Comparison of ENCODE assay signal across 22 cellular contexts in genomic region chr3:135197856-135198255, GRCh38.
DNase-seq lines count a peak whose midpoint lies in the region; ATAC-seq, FAIRE-seq and TF ChIP-seq lines count a peak whose summit lies in the region.
"Had no signal": no experiment of that assay in that cellular context is flagged by ENCODE, and none has a peak within 500 bp of the region (broad histone marks: within the 10 kb centered on the region; RNA-seq: fewer than 3 reads in every experiment).

No MANE protein-coding gene starts in this region.

- H3K27ac ChIP-seq in HepG2 (ENCODE audit: extremely low read length, insufficient read depth, low read length) (no peak overlapping the region), right lobe of liver (no peak overlapping the region), OCI-LY3 (ENCODE audit: low read length) (peak overlapping the region; percentile 75; the same call in 1 of the 2 replicates), K562 (ENCODE audit: extremely low read depth, low read depth, low read length) (no peak overlapping the region)
- H3K27ac ChIP-seq: 22Rv1, BLaER1 had no signal

- in situ Hi-C loops in HepG2 (cut with HindIII; ENCODE audit: extremely low pct_ligation_motif_present, low pct_unique_long_range_greater_than_20kb) (no loop called here), K562 (cut with MboI) (no loop called here)

- CTCF ChIA-PET in HepG2 (lab: Yijun Ruan, JAX; ENCODE audit: low intra/inter-chr PET ratio, low total read pairs), result no interaction called here
- CTCF ChIA-PET in K562 (lab: Yijun Ruan, JAX; ENCODE audit: low intra/inter-chr PET ratio), result no interaction called here

- peaks cover 5% of the 10 kb centered on the region for H3K4me1 Mint-ChIP-seq in HFFc6 (ENCODE audit: low read depth)
- H3K4me1 Mint-ChIP-seq: CD14-positive monocyte; CD4-positive, alpha-beta memory T cell; CD4-positive, CD25-positive, alpha-beta regulatory T cell; CD8-positive, alpha-beta memory T cell had no signal

- no peaks in the 10 kb centered on the region for H4K20me1 ChIP-seq in HepG2 (ENCODE audit: insufficient read depth, low read length)
- H4K20me1 ChIP-seq in OCI-LY3 (ENCODE audit: insufficient read depth, low read length), result peaks cover 46% of the 10 kb centered on the region
- H4K20me1 ChIP-seq in K562 (replicated peaks; ENCODE audit: control insufficient read depth, insufficient read depth, low read length), result no peaks in the 10 kb centered on the region
- H4K20me1 ChIP-seq: BLaER1 had no signal

- no peak for ATAC-seq in HepG2
- no peak for ATAC-seq in right lobe of liver
- ATAC-seq in K562, result no peak
- ATAC-seq in GM19452 (IDR thresholded peaks at IDR 0.05; ENCODE audit: unreplicated experiment), result no peak

- intact Hi-C loops in HepG2 (cut with micrococcal nuclease; ENCODE audit: unreplicated experiment), result no loop called here
- intact Hi-C loops in right lobe of liver (cut with DNase I), result no loop called here
- intact Hi-C loops in K562 (cut with micrococcal nuclease), result no loop called here

- 0 out of 5 replicates have a peak, but pooled peaks cover 0 to 2% of the 10 kb centered on the region in 2 experiments for H3K27me3 ChIP-seq in HepG2 (ENCODE audit: control insufficient read depth in 1 of 2, insufficient read depth in 2 of 2, low read length in 2 of 2)
- no peaks in the 10 kb centered on the region for H3K27me3 ChIP-seq in right lobe of liver
- H3K27me3 ChIP-seq in OCI-LY3 (ENCODE audit: low read depth, low read length), result no peaks in the 10 kb centered on the region
- H3K27me3 ChIP-seq in K562 (ENCODE audit: control insufficient read depth in 2 of 2, insufficient read depth in 2 of 2, low read length in 2 of 2), result no peaks in the 10 kb centered on the region
- H3K27me3 ChIP-seq: BE2C, BLaER1 had no signal

- DNase-seq in HepG2 (ENCODE audit: low spot score), result no peak
- no peak for DNase-seq in right lobe of liver
- no peak for DNase-seq in K562 (ENCODE audit: extremely low read depth in 1 of 4, low spot score in 3 of 4)
- no peak for DNase-seq in HFFc6
- DNase-seq: ACHN; C1 segment of cervical spinal cord; CD4-positive, alpha-beta memory T cell; CD4-positive, CD25-positive, alpha-beta regulatory T cell; CD8-positive, alpha-beta memory T cell; COR-L47; DMS 273 treated with DMSO at 0.1 percent for 48 hours; DMS79; DND-41; EL had no signal

- TF ChIP-seq EP300 in HepG2 (IDR thresholded peaks at IDR 0.05; ENCODE audit: low read depth in 2 of 2, low read length in 2 of 2) (no peak), HepG2 (CRISPR knock-in tag; IDR thresholded peaks at IDR 0.05; ENCODE audit: borderline replicate concordance) (no peak), K562 (IDR thresholded peaks at IDR 0.05; ENCODE audit: low read length) (no peak)

- H3K4me2 ChIP-seq in HepG2 (ENCODE audit: low read depth, low read length) (no peak overlapping the region), OCI-LY3 (ENCODE audit: low read length) (no peak overlapping the region; the same call in 1 of the 2 replicates), K562 (ENCODE audit: insufficient read depth, low read length) (no peak overlapping the region)
- H3K4me2 ChIP-seq: BLaER1 had no signal

- H3K9me3 ChIP-seq in HepG2 (ENCODE audit: low read length) (no peaks in the 10 kb centered on the region), right lobe of liver (no peaks in the 10 kb centered on the region), OCI-LY3 (ENCODE audit: insufficient read depth, low read length) (no peaks in the 10 kb centered on the region), K562 (replicated peaks; ENCODE audit: control insufficient read depth, insufficient read depth, low read depth, low read length) (no peaks in the 10 kb centered on the region)
- H3K9me3 ChIP-seq: BE2C, BLaER1 had no signal

- WGBS in HepG2 (ENCODE audit: low lambda C conversion rate), result 2% methylated on average over 3 of the region's 3 CpGs
- whole genome bisulfite sequencing in right lobe of liver (ENCODE audit: insufficient coverage, low coverage, low lambda C conversion rate, missing lambda C conversion rate), result 69% methylated on average over 3 of the region's 3 CpGs
- WGBS in K562 (ENCODE audit: insufficient coverage, low coverage, missing lambda C conversion rate), result 0% methylated on average over 3 of the region's 3 CpGs

- no peaks in the 10 kb centered on the region; the same call in none of the 2 replicates for H3K27me3 Mint-ChIP-seq in HFFc6 (ENCODE audit: insufficient read depth)
- H3K27me3 Mint-ChIP-seq: CD4-positive, alpha-beta memory T cell; CD4-positive, CD25-positive, alpha-beta regulatory T cell; CD8-positive, alpha-beta memory T cell had no signal

- no peaks in the 10 kb centered on the region for H3K36me3 ChIP-seq in HepG2 (replicated peaks in 1 of 2; ENCODE audit: control insufficient read depth in 1 of 2, insufficient read depth in 2 of 2, low read length in 2 of 2)
- H3K36me3 ChIP-seq in right lobe of liver, result no peaks in the 10 kb centered on the region
- peaks cover 81% of the 10 kb centered on the region for H3K36me3 ChIP-seq in OCI-LY3 (replicated peaks; ENCODE audit: low read depth, low read length)
- no peaks in the 10 kb centered on the region for H3K36me3 ChIP-seq in K562 (ENCODE audit: control insufficient read depth, insufficient read depth, low read length)
- H3K36me3 ChIP-seq: BE2C, BLaER1 had no signal

- FAIRE-seq in HepG2 (lab: Jason Lieb, UNC) (no peak), K562 (lab: Jason Lieb, UNC) (no peak)
- FAIRE-seq: GM12878, GM12892 had no signal

- no peak for TF ChIP-seq POLR2A in HepG2 (IDR thresholded peaks at IDR 0.05; ENCODE audit: insufficient read depth in 1 of 2, low read depth in 2 of 2, low read length in 2 of 2)
- TF ChIP-seq POLR2A in right lobe of liver (IDR thresholded peaks at IDR 0.05), result no peak
- TF ChIP-seq POLR2A in K562 (conservative IDR thresholded peaks at IDR 0.05), result no peak

- BruUV-seq in HepG2 (replicated peaks; lab: Mats Ljungman, UMichigan) (no TSS peak), K562 (replicated peaks; lab: Mats Ljungman, UMichigan) (no TSS peak)

- TF ChIP-seq RAD21 in HepG2 (CRISPR knock-in tag; IDR thresholded peaks at IDR 0.05) (no peak), K562 (CRISPR knock-in tag; conservative IDR thresholded peaks at IDR 0.05 in 1 of 2, IDR thresholded peaks at IDR 0.05 in 1 of 2) (no peak)

- POLR2A ChIA-PET in HepG2 (lab: Yijun Ruan, JAX), result no interaction called here
- POLR2A ChIA-PET in K562 (lab: Yijun Ruan, JAX), result no interaction called here

- H3K36me3 Mint-ChIP-seq in HFFc6 (ENCODE audit: low read depth), result no peaks in the 10 kb centered on the region
- H3K36me3 Mint-ChIP-seq: CD14-positive monocyte; CD4-positive, alpha-beta memory T cell; CD4-positive, CD25-positive, alpha-beta regulatory T cell; CD8-positive, alpha-beta memory T cell had no signal

- no peak overlapping the region for H3K4me3 ChIP-seq in HepG2 (replicated peaks in 1 of 3; ENCODE audit: insufficient read depth in 1 of 3, low read depth in 2 of 3, low read length in 3 of 3)
- no peak overlapping the region for H3K4me3 ChIP-seq in right lobe of liver
- H3K4me3 ChIP-seq in OCI-LY3 (ENCODE audit: low read length), result no peak overlapping the region
- no peak overlapping the region for H3K4me3 ChIP-seq in K562
- H3K4me3 ChIP-seq: BLaER1, GM12878 had no signal

- H2AFZ ChIP-seq in HepG2 (ENCODE audit: low read length) (no peak overlapping the region), OCI-LY3 (ENCODE audit: low read depth, low read length) (no peak overlapping the region), K562 (ENCODE audit: low read depth, low read length) (no peak overlapping the region)

- peaks cover 16% of the 10 kb centered on the region for H3K9me3 Mint-ChIP-seq in HFFc6

- TF ChIP-seq CTCF in HepG2 (CRISPR knock-in tag; IDR thresholded peaks at IDR 0.05), result no peak
- TF ChIP-seq CTCF in right lobe of liver (IDR thresholded peaks at IDR 0.05), result no peak
- no peak for TF ChIP-seq CTCF in OCI-LY3 (IDR thresholded peaks at IDR 0.05; ENCODE audit: low read depth, low read length)
- no peak for TF ChIP-seq CTCF in K562 (IDR thresholded peaks at IDR 0.05 in 2 of 3, conservative IDR thresholded peaks at IDR 0.05 in 1 of 3; ENCODE audit: insufficient read depth in 2 of 3, low read depth in 1 of 3, low read length in 3 of 3)
- no peak for TF ChIP-seq CTCF in HFFc6 (IDR thresholded peaks at IDR 0.05)

- no peaks in the 10 kb centered on the region for H3K4me1 ChIP-seq in HepG2 (ENCODE audit: insufficient read depth, low read length)
- no peaks in the 10 kb centered on the region for H3K4me1 ChIP-seq in right lobe of liver
- peaks cover 30% of the 10 kb centered on the region for H3K4me1 ChIP-seq in OCI-LY3 (ENCODE audit: low read length)
- no peaks in the 10 kb centered on the region for H3K4me1 ChIP-seq in K562 (replicated peaks in 1 of 2; ENCODE audit: control insufficient read depth in 2 of 2, insufficient read depth in 2 of 2, low read length in 2 of 2)
- H3K4me1 ChIP-seq: BLaER1 had no signal

- no peak overlapping the region for H3K4me3 Mint-ChIP-seq in HFFc6
- H3K4me3 Mint-ChIP-seq: CD14-positive monocyte; CD4-positive, alpha-beta memory T cell; CD4-positive, CD25-positive, alpha-beta regulatory T cell; CD8-positive, alpha-beta memory T cell had no signal

- H3K9ac ChIP-seq in HepG2 (ENCODE audit: insufficient read depth, low read depth, low read length) (no peak overlapping the region), OCI-LY3 (ENCODE audit: low read length) (no peak overlapping the region), K562 (ENCODE audit: insufficient read depth in 1 of 2, low read depth in 2 of 2, low read length in 2 of 2) (no peak overlapping the region)
- H3K9ac ChIP-seq: BLaER1 had no signal

- no peak overlapping the region for H3K27ac Mint-ChIP-seq in HFFc6
- H3K27ac Mint-ChIP-seq: CD4-positive, alpha-beta memory T cell; CD4-positive, CD25-positive, alpha-beta regulatory T cell; CD8-positive, alpha-beta memory T cell had no signal

- H3K9me1 ChIP-seq in K562 (ENCODE audit: control insufficient read depth, insufficient read depth, low read length), result no peaks in the 10 kb centered on the region

- H3K79me2 ChIP-seq in HepG2 (ENCODE audit: insufficient read depth, low read length) (no peaks in the 10 kb centered on the region), OCI-LY3 (ENCODE audit: low read length) (peaks cover 13% of the 10 kb centered on the region; the same call in 1 of the 2 replicates), K562 (ENCODE audit: control insufficient read depth, insufficient read depth, low read length) (no peaks in the 10 kb centered on the region)

TF ChIP-seq in HepG2, 621 proteins besides CTCF, POLR2A, EP300 and RAD21 (continues in another document):
- TF ChIP-seq MAFF (IDR thresholded peaks at IDR 0.05; ENCODE audit: low read depth, low read length), result peak; percentile 68
- no peak for TF ChIP-seq MIXL1 (CRISPR knock-in tag; IDR thresholded peaks at IDR 0.05)
- TF ChIP-seq MAFK (conservative IDR thresholded peaks at IDR 0.05 in 1 of 2, IDR thresholded peaks at IDR 0.05 in 1 of 2; ENCODE audit: low read length in 2 of 2), result peak; percentile 79 to 84

TF ChIP-seq in K562, 482 proteins besides CTCF, POLR2A, EP300 and RAD21 (continues in another document):
- TF ChIP-seq MAFG (tag; conservative IDR thresholded peaks at IDR 0.05) (0 out of 2 replicates have a peak, but pooled peaks have one; percentile 8), RB1 (IDR thresholded peaks at IDR 0.05; ENCODE audit: low read depth) (no peak), KLF1 (tag; IDR thresholded peaks at IDR 0.05) (no peak), ZNF165 (CRISPR knock-in tag; IDR thresholded peaks at IDR 0.05; ENCODE audit: borderline replicate concordance) (no peak), BRD9 (IDR thresholded peaks at IDR 0.05; ENCODE audit: low read depth, partially characterized antibody) (no peak)

Comparison
In these comparisons a context has a peak if more than half of its experiments do, and no peak if none do; other contexts are left out.
1. Of the 241 proteins assayed by ChIP-seq in both HepG2 and K562: peak only in HepG2: MAFF; only in K562: MAFG; in both: MAFK; in neither: 238.